In the genomic region with DNA sequence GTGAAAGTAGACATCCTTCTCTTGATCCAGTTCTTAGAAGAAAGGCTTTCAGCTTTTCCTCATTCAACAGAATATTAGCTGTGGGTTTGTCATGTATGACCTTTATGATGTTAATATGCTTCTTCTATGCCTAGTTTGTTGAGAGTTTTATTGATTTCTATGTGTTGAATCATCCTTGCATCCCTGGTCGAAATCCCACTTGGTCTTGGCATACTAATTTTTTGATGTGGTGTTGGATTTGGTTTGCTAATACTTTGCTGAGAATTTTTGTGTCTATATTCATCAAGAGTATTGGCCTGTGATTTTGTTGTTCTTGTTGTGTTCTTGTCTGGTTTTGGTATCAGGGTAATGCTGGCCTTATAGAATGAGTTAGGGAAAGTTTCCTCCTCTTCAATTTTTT, we compare ENCODE assay signal across 26 cellular contexts. TPM values are rescaled to one million over a fixed set of nuclear protein-coding genes. Genes with fewer than 3 reads are reported as not detected.
DNase-seq lines count a peak whose midpoint lies in the region; ATAC-seq and TF ChIP-seq lines count a peak whose summit lies in the region.
"Had no signal": no experiment of that assay in that cellular context is flagged by ENCODE, and none has a peak within 500 bp of the region (broad histone marks: within the 10 kb centered on the region; RNA-seq: fewer than 3 reads in every experiment).

No MANE protein-coding gene starts in this region.

- POLR2A ChIA-PET in activated CD8-positive, alpha-beta T cell treated with anti-CD3 and anti-CD28 coated beads, Interleukin-2, amount 10 ng/mL, durations not matched to agents 7 days and 5 days (lab: Charles Lee) = interaction anchor here (1.6 kb wide), 1 partner anchor 21 kb away, joined by 4 read pairs; a partner anchor contains a TSS

- DNase-seq in stimulated activated naive CD8-positive, alpha-beta T cell treated with anti-CD3 and anti-CD28 coated beads, Interleukin-15, Interleukin-2, amounts not matched to agents 100 U/mL and 50 U/mL, for 24 hours = no peak
- DNase-seq in activated CD8-positive, alpha-beta T cell treated with anti-CD3 and anti-CD28 coated beads, Interleukin-2, amount 10 ng/mL, durations not matched to agents 7 days and 5 days = no peak
- DNase-seq in fibroblast of the aortic adventitia (ENCODE audit: low read depth) (peak; percentile 27), NCI-H69 (lab: John Stamatoyannopoulos, UW) (no peak)
- DNase-seq in effector memory CD8-positive, alpha-beta T cell = no peak
- DNase-seq: activated naive CD4-positive, alpha-beta T cell treated with anti-CD3 and anti-CD28 coated beads, Interleukin-2, amount 10 ng/mL, durations not matched to agents 7 days and 5 days; activated T-cell treated with anti-CD3 and anti-CD28 coated beads, Interleukin-2, amount 50 U/mL, for 4 hours; aorta; DMS79; effector CD4-positive, alpha-beta T cell; glutamatergic neuron; left ventricle myocardium inferior; NCI-H1105; NCI-H187; NCI-H510A; nucleus accumbens; sigmoid colon; stimulated activated CD4-positive, alpha-beta T cell treated with anti-CD3 and anti-CD28 coated beads, Interleukin-4, amount 100 ng/mL, for 1 hour; substantia nigra; upper lobe of left lung had no signal

- H3K4me1 Mint-ChIP-seq in stimulated activated naive CD8-positive, alpha-beta T cell treated with anti-CD3 and anti-CD28 coated beads, Interleukin-15, Interleukin-2, amounts not matched to agents 100 ng/mL and 50 ng/mL, for 24 hours (ENCODE audit: low read depth) = peaks cover 91% of the 10 kb centered on the region
- H3K4me1 Mint-ChIP-seq in activated CD8-positive, alpha-beta T cell treated with anti-CD3 and anti-CD28 coated beads, Interleukin-2, amount 10 ng/mL, durations not matched to agents 7 days and 5 days (ENCODE audit: low read depth) = peaks cover 79% of the 10 kb centered on the region
- H3K4me1 Mint-ChIP-seq in effector memory CD8-positive, alpha-beta T cell (ENCODE audit: low read depth in 2 of 2) = peaks cover 30 to 42% of the 10 kb centered on the region in 2 donors

- H3K27ac Mint-ChIP-seq in stimulated activated naive CD8-positive, alpha-beta T cell treated with anti-CD3 and anti-CD28 coated beads, Interleukin-15, Interleukin-2, amounts not matched to agents 100 ng/mL and 50 ng/mL, for 24 hours = peak overlapping the region; percentile 77
- H3K27ac Mint-ChIP-seq in activated CD8-positive, alpha-beta T cell treated with anti-CD3 and anti-CD28 coated beads, Interleukin-2, amount 10 ng/mL, durations not matched to agents 7 days and 5 days = peak overlapping the region; percentile 21
- H3K27ac Mint-ChIP-seq in effector memory CD8-positive, alpha-beta T cell = no peak overlapping the region

- no peak for ATAC-seq in stimulated activated naive CD8-positive, alpha-beta T cell treated with anti-CD3 and anti-CD28 coated beads, Interleukin-15, Interleukin-2, amounts not matched to agents 100 U/mL and 50 U/mL, for 24 hours
- no peak for ATAC-seq in activated CD8-positive, alpha-beta T cell treated with anti-CD3 and anti-CD28 coated beads, Interleukin-2, amount 10 ng/mL, durations not matched to agents 7 days and 5 days
- no peak for ATAC-seq in effector memory CD8-positive, alpha-beta T cell (replicated peaks)
- no peak for ATAC-seq in GM21526 (IDR thresholded peaks at IDR 0.05; ENCODE audit: low FRiP score, unreplicated experiment)
- ATAC-seq: activated CD4-positive, CD25-positive, alpha-beta regulatory T cell treated with anti-CD3 and anti-CD28 coated beads, Interleukin-2, amount 50 U/mL, for 24 hours; activated T-cell treated with anti-CD3 and anti-CD28 coated beads, Interleukin-2, amount 50 U/mL, for 4 hours; K562 had no signal

- peaks cover 92% of the 10 kb centered on the region for H3K36me3 Mint-ChIP-seq in stimulated activated naive CD8-positive, alpha-beta T cell treated with anti-CD3 and anti-CD28 coated beads, Interleukin-15, Interleukin-2, amounts not matched to agents 100 ng/mL and 50 ng/mL, for 24 hours (ENCODE audit: low read depth)
- H3K36me3 Mint-ChIP-seq in activated CD8-positive, alpha-beta T cell treated with anti-CD3 and anti-CD28 coated beads, Interleukin-2, amount 10 ng/mL, durations not matched to agents 7 days and 5 days (ENCODE audit: low read depth) = peaks cover 96% of the 10 kb centered on the region
- H3K36me3 Mint-ChIP-seq in effector memory CD8-positive, alpha-beta T cell (ENCODE audit: insufficient read depth) = peaks cover 34% of the 10 kb centered on the region

- peaks cover 7% of the 10 kb centered on the region for H3K9me3 Mint-ChIP-seq in stimulated activated naive CD8-positive, alpha-beta T cell treated with anti-CD3 and anti-CD28 coated beads, Interleukin-15, Interleukin-2, amounts not matched to agents 100 ng/mL and 50 ng/mL, for 24 hours
- peaks cover 26% of the 10 kb centered on the region for H3K9me3 Mint-ChIP-seq in activated CD8-positive, alpha-beta T cell treated with anti-CD3 and anti-CD28 coated beads, Interleukin-2, amount 10 ng/mL, durations not matched to agents 7 days and 5 days (ENCODE audit: insufficient read depth)
- no peaks in the 10 kb centered on the region for H3K9me3 Mint-ChIP-seq in effector memory CD8-positive, alpha-beta T cell
- H3K9me3 Mint-ChIP-seq: activated T-cell treated with anti-CD3 and anti-CD28 coated beads, Interleukin-2, amount 50 U/mL, for 4 hours had no signal

- no peak overlapping the region for H3K4me3 ChIP-seq in fibroblast of the aortic adventitia (ENCODE audit: low read depth, low read length)
- H3K4me3 ChIP-seq: BLaER1 treated with 17β-estradiol and CSF1 and Interleukin-3, amounts not matched to agents 10 nM and 100 nM; HAP-1; K562; left ventricle myocardium inferior; sigmoid colon had no signal

- no peak for TF ChIP-seq CTCF in fibroblast of the aortic adventitia (IDR thresholded peaks at IDR 0.05; ENCODE audit: insufficient read depth, low read length)

- CTCF ChIA-PET in activated CD8-positive, alpha-beta T cell treated with anti-CD3 and anti-CD28 coated beads, Interleukin-2, amount 10 ng/mL, durations not matched to agents 7 days and 5 days (lab: Charles Lee) = no interaction called here

- peak overlapping the region; percentile 64 for H3K4me3 Mint-ChIP-seq in stimulated activated naive CD8-positive, alpha-beta T cell treated with anti-CD3 and anti-CD28 coated beads, Interleukin-15, Interleukin-2, amounts not matched to agents 100 ng/mL and 50 ng/mL, for 24 hours
- H3K4me3 Mint-ChIP-seq in activated CD8-positive, alpha-beta T cell treated with anti-CD3 and anti-CD28 coated beads, Interleukin-2, amount 10 ng/mL, durations not matched to agents 7 days and 5 days = peak overlapping the region; percentile 1
- no peak overlapping the region for H3K4me3 Mint-ChIP-seq in effector memory CD8-positive, alpha-beta T cell
- H3K4me3 Mint-ChIP-seq: activated naive CD4-positive, alpha-beta T cell treated with anti-CD3 and anti-CD28 coated beads, Interleukin-2, amount 10 ng/mL, durations not matched to agents 7 days and 5 days; activated T-cell treated with anti-CD3 and anti-CD28 coated beads, Interleukin-2, amount 50 U/mL, for 4 hours had no signal

- no peaks in the 10 kb centered on the region for H3K27me3 Mint-ChIP-seq in stimulated activated naive CD8-positive, alpha-beta T cell treated with anti-CD3 and anti-CD28 coated beads, Interleukin-15, Interleukin-2, amounts not matched to agents 100 ng/mL and 50 ng/mL, for 24 hours
- H3K27me3 Mint-ChIP-seq in activated CD8-positive, alpha-beta T cell treated with anti-CD3 and anti-CD28 coated beads, Interleukin-2, amount 10 ng/mL, durations not matched to agents 7 days and 5 days (ENCODE audit: low read depth) = no peaks in the 10 kb centered on the region
- no peaks in the 10 kb centered on the region for H3K27me3 Mint-ChIP-seq in effector memory CD8-positive, alpha-beta T cell
- H3K27me3 Mint-ChIP-seq: activated naive CD4-positive, alpha-beta T cell treated with anti-CD3 and anti-CD28 coated beads, Interleukin-2, amount 10 ng/mL, durations not matched to agents 7 days and 5 days had no signal

RNA-seq across cellular contexts. Expression of a gene that starts 20.9 kb away (rescaled TPM):
- 10 to 100 TPM; 82.1 to 85.5 TPM for total RNA-seq in activated CD8-positive, alpha-beta T cell treated with anti-CD3 and anti-CD28 coated beads, Interleukin-2, amount 10 ng/mL, durations not matched to agents 7 days and 5 days
- total RNA-seq in fibroblast of the aortic adventitia (ENCODE audit: low replicate concordance) = 25.5 and 34.0 TPM in 2 replicates

Comparison
In these comparisons a context has a peak if more than half of its experiments do, and no peak if none do; other contexts are left out.
1. H3K27ac Mint-ChIP-seq: peak in stimulated activated naive CD8-positive, alpha-beta T cell treated with anti-CD3 and anti-CD28 coated beads, Interleukin-15, Interleukin-2, amounts not matched to agents 100 ng/mL and 50 ng/mL, for 24 hours (single experiment) and activated CD8-positive, alpha-beta T cell treated with anti-CD3 and anti-CD28 coated beads, Interleukin-2, amount 10 ng/mL, durations not matched to agents 7 days and 5 days (single experiment); none in effector memory CD8-positive, alpha-beta T cell (0 of 2).
2. H3K4me3 Mint-ChIP-seq: peak in stimulated activated naive CD8-positive, alpha-beta T cell treated with anti-CD3 and anti-CD28 coated beads, Interleukin-15, Interleukin-2, amounts not matched to agents 100 ng/mL and 50 ng/mL, for 24 hours (single experiment) and activated CD8-positive, alpha-beta T cell treated with anti-CD3 and anti-CD28 coated beads, Interleukin-2, amount 10 ng/mL, durations not matched to agents 7 days and 5 days (single experiment); none in effector memory CD8-positive, alpha-beta T cell (0 of 2).